In genomic region chr13:87698268-87698667, GRCh38 we compare ENCODE assay signal across 22 cellular contexts. TPM values are rescaled to one million over a fixed set of nuclear protein-coding genes. Genes with fewer than 3 reads are reported as not detected.
DNase-seq lines count a peak whose midpoint lies in the region; ATAC-seq, FAIRE-seq and TF ChIP-seq lines count a peak whose summit lies in the region.
"Had no signal": no experiment of that assay in that cellular context is flagged by ENCODE, and none has a peak within 500 bp of the region (broad histone marks: within the 10 kb centered on the region; RNA-seq: fewer than 3 reads in every experiment).

No MANE protein-coding gene starts in this region.

- H3K27me3 ChIP-seq in Karpas-422 (ENCODE audit: low read length), result no peaks in the 10 kb centered on the region
- no peaks in the 10 kb centered on the region for H3K27me3 ChIP-seq in K562 (ENCODE audit: control insufficient read depth in 2 of 2, insufficient read depth in 2 of 2, low read length in 2 of 2)

- H3K4me3 ChIP-seq in A549 (no peak overlapping the region), Karpas-422 (ENCODE audit: low read length) (no peak overlapping the region), K562 (no peak overlapping the region), coronary artery (no peak overlapping the region)
- H3K4me3 ChIP-seq: GM12878, GM23248 had no signal

- no peak for TF ChIP-seq RAD21 in A549 (conservative IDR thresholded peaks at IDR 0.05 in 1 of 2, IDR thresholded peaks at IDR 0.05 in 1 of 2)
- no peak for TF ChIP-seq RAD21 in K562 (CRISPR knock-in tag; conservative IDR thresholded peaks at IDR 0.05 in 1 of 2, IDR thresholded peaks at IDR 0.05 in 1 of 2)

- no peaks in the 10 kb centered on the region for H3K9me3 ChIP-seq in A549
- no peaks in the 10 kb centered on the region for H3K9me3 ChIP-seq in Karpas-422 (ENCODE audit: low read length)
- no peaks in the 10 kb centered on the region for H3K9me3 ChIP-seq in K562 (replicated peaks; ENCODE audit: control insufficient read depth, insufficient read depth, low read depth, low read length)

- H3K36me3 ChIP-seq in Karpas-422 (ENCODE audit: insufficient read depth, low read length) (no peaks in the 10 kb centered on the region), K562 (ENCODE audit: control insufficient read depth, insufficient read depth, low read length) (no peaks in the 10 kb centered on the region)

- TF ChIP-seq EP300 in A549 (IDR thresholded peaks at IDR 0.05) (no peak), K562 (IDR thresholded peaks at IDR 0.05; ENCODE audit: low read length) (no peak)

- CTCF ChIA-PET in A549 (lab: Yijun Ruan, JAX), result no interaction called here
- CTCF ChIA-PET in K562 (lab: Yijun Ruan, JAX; ENCODE audit: low intra/inter-chr PET ratio), result no interaction called here
- CTCF ChIA-PET in HEK293T (lab: Yijun Ruan, JAX), result interaction anchor here (0.7 kb wide), 1 partner anchor 14 kb away, joined by 3 read pairs; no protein-coding TSS in a partner anchor

- H3K27ac ChIP-seq in A549, result no peak overlapping the region
- no peak overlapping the region for H3K27ac ChIP-seq in Karpas-422 (ENCODE audit: low read length)
- H3K27ac ChIP-seq in K562 (ENCODE audit: extremely low read depth, low read depth, low read length), result no peak overlapping the region
- no peak overlapping the region for H3K27ac ChIP-seq in coronary artery
- H3K27ac ChIP-seq: GM23248 had no signal

- H3K79me2 ChIP-seq in Karpas-422 (ENCODE audit: low read length), result no peaks in the 10 kb centered on the region
- H3K79me2 ChIP-seq in K562 (ENCODE audit: control insufficient read depth, insufficient read depth, low read length), result no peaks in the 10 kb centered on the region

- H4K20me1 ChIP-seq in Karpas-422 (ENCODE audit: insufficient read depth, low read depth, low read length) (no peaks in the 10 kb centered on the region), K562 (replicated peaks; ENCODE audit: control insufficient read depth, insufficient read depth, low read length) (no peaks in the 10 kb centered on the region)

- BruUV-seq in K562 (replicated peaks; lab: Mats Ljungman, UMichigan), result no TSS peak

- H3K9me2 ChIP-seq in Karpas-422 (replicated peaks; ENCODE audit: insufficient read depth, low read length), result no peaks in the 10 kb centered on the region

- H3K9ac ChIP-seq in Karpas-422 (ENCODE audit: low read length), result no peak overlapping the region
- no peak overlapping the region for H3K9ac ChIP-seq in K562 (ENCODE audit: insufficient read depth in 1 of 2, low read depth in 2 of 2, low read length in 2 of 2)
- H3K9ac ChIP-seq: GM23248 had no signal

- in situ Hi-C loops in K562 (cut with MboI), result no loop called here

- WGBS in A549 (ENCODE audit: missing lambda C conversion rate), result 95% methylated on average over 2 of the region's 2 CpGs
- 0% methylated on average over 2 of the region's 2 CpGs for WGBS in K562 (ENCODE audit: insufficient coverage, low coverage, missing lambda C conversion rate)

- ATAC-seq in A549 (no peak), K562 (no peak)
- ATAC-seq: GM12878, HCT116 had no signal

- H3K4me2 ChIP-seq in A549, result no peak overlapping the region
- no peak overlapping the region for H3K4me2 ChIP-seq in Karpas-422 (ENCODE audit: low read depth, low read length, poor library complexity, severe bottlenecking)
- no peak overlapping the region for H3K4me2 ChIP-seq in K562 (ENCODE audit: insufficient read depth, low read length)

- TF ChIP-seq POLR2A in A549 (IDR thresholded peaks at IDR 0.05; ENCODE audit: low read length), result no peak
- no peak for TF ChIP-seq POLR2A in K562 (conservative IDR thresholded peaks at IDR 0.05)

- no peak for FAIRE-seq in A549 (lab: Jason Lieb, UNC)
- no peak for FAIRE-seq in K562 (lab: Jason Lieb, UNC)
- FAIRE-seq: GM12878, GM19239 had no signal

- H3K9me1 ChIP-seq in K562 (ENCODE audit: control insufficient read depth, insufficient read depth, low read length), result no peaks in the 10 kb centered on the region

- H3K4me1 ChIP-seq in A549 (no peaks in the 10 kb centered on the region), Karpas-422 (ENCODE audit: low read length) (peaks cover 5% of the 10 kb centered on the region), K562 (replicated peaks in 1 of 2; ENCODE audit: control insufficient read depth in 2 of 2, insufficient read depth in 2 of 2, low read length in 2 of 2) (no peaks in the 10 kb centered on the region)

- TF ChIP-seq CTCF in A549 (IDR thresholded peaks at IDR 0.05), result no peak
- TF ChIP-seq CTCF in K562 (IDR thresholded peaks at IDR 0.05 in 2 of 3, conservative IDR thresholded peaks at IDR 0.05 in 1 of 3; ENCODE audit: insufficient read depth in 2 of 3, low read depth in 1 of 3, low read length in 3 of 3), result no peak
- TF ChIP-seq CTCF in coronary artery (IDR thresholded peaks at IDR 0.05), result no peak

- DNase-seq in A549 (ENCODE audit: low read depth in 1 of 2, low spot score in 1 of 2), result no peak
- no peak for DNase-seq in Karpas-422
- DNase-seq in K562 (ENCODE audit: extremely low read depth in 1 of 4, low spot score in 3 of 4), result no peak
- DNase-seq in D341Med (ENCODE audit: low spot score), result no peak
- DNase-seq in coronary artery (ENCODE audit: low spot score), result no peak
- DNase-seq in HEK293T (ENCODE audit: extremely low spot score), result no peak
- DNase-seq: 8988T; C1 segment of cervical spinal cord; Calu3; CD4-positive, alpha-beta memory T cell; COR-L47; DMS153; DMS79; EL; GDM1; GM23248; H9; HFFc6 had no signal

- H2AFZ ChIP-seq in Karpas-422 (ENCODE audit: low read length) (peak overlapping the region; percentile 88), K562 (ENCODE audit: low read depth, low read length) (no peak overlapping the region)
- H2AFZ ChIP-seq: GM23248 had no signal

- POLR2A ChIA-PET in A549 (lab: Yijun Ruan, JAX), result no interaction called here
- POLR2A ChIA-PET in K562 (lab: Yijun Ruan, JAX), result no interaction called here
- POLR2A ChIA-PET in HEK293T (lab: Yijun Ruan, JAX), result no interaction called here

- intact Hi-C loops in K562 (cut with micrococcal nuclease), result no loop called here

TF ChIP-seq in A549, 52 proteins besides CTCF, POLR2A, EP300 and RAD21:
- TF ChIP-seq MAFK (IDR thresholded peaks at IDR 0.05; ENCODE audit: partially characterized antibody) (peak; percentile 96), RFX5 (IDR thresholded peaks at IDR 0.05) (no peak)

TF ChIP-seq in HEK293T, 16 proteins besides CTCF, POLR2A, EP300 and RAD21:
- TF ChIP-seq L3MBTL2 (conservative IDR thresholded peaks at IDR 0.05) (no peak), ZNF384 (IDR thresholded peaks at IDR 0.05) (no peak), TARDBP (IDR thresholded peaks at IDR 0.05) (no peak), ELF4 (IDR thresholded peaks at IDR 0.05) (no peak), ARNT (IDR thresholded peaks at IDR 0.05) (no peak), FOXA1 (IDR thresholded peaks at IDR 0.05) (no peak), HDGF (IDR thresholded peaks at IDR 0.05; ENCODE audit: borderline replicate concordance) (no peak), SP1 (IDR thresholded peaks at IDR 0.05) (no peak), FOXK2 (IDR thresholded peaks at IDR 0.05) (no peak), FOXM1 (IDR thresholded peaks at IDR 0.05; ENCODE audit: borderline replicate concordance) (no peak), PKNOX1 (IDR thresholded peaks at IDR 0.05) (no peak), LEF1 (IDR thresholded peaks at IDR 0.05; ENCODE audit: borderline replicate concordance) (no peak), NFRKB (IDR thresholded peaks at IDR 0.05) (no peak), BHLHE40 (IDR thresholded peaks at IDR 0.05; ENCODE audit: borderline replicate concordance) (no peak), SUZ12 (IDR thresholded peaks at IDR 0.05) (no peak)
TF ChIP-seq in HEK293T: peak in this region for 0.

RNA-seq across cellular contexts. Expression of gene SLITRK5, which starts 27.1 kb away (rescaled TPM):
- polyA plus RNA-seq in A549 (2011; rRNA removed), result 0.22 and 0.30 TPM in 2 replicates
- polyA plus RNA-seq in A549 (2012; cell fraction: cytosol; rRNA removed), result 0.15 and 0.19 TPM in 2 replicates
- polyA plus RNA-seq in A549 (2012; cell fraction: nucleus; rRNA removed), result 0.23 and 0.30 TPM in 2 replicates
- 0.26 to 0.34 TPM (median 0.28 TPM) in 3 replicates for polyA plus RNA-seq in A549 (2017; fragmentation: RNase III; extraction: RNeasy Plus Mini Kit Qiagen cat#74134 plus additional on column Dnase treatment)
- polyA minus RNA-seq in A549 (2011; rRNA and poly(A)+ RNA removed), result 0.29 and 0.39 TPM in 2 replicates
- total RNA-seq in Karpas-422 (2014; rRNA removed; shearing (Covaris generic); ENCODE audit: low replicate concordance), result not detected in 2 replicates
- not detected in 2 replicates for total RNA-seq in K562 (2011; cell fraction: chromatin; rRNA removed; ENCODE audit: low replicate concordance)
- total RNA-seq in K562 (2011; cell fraction: nucleolus; rRNA removed), result not detected in 2 replicates
- total RNA-seq in K562 (2011; cell fraction: nucleoplasm; rRNA removed), result not detected in 2 replicates
- total RNA-seq in K562 (2014; rRNA removed), result not detected in 2 replicates
- total RNA-seq in K562 (2014; rRNA removed; fragmentation: Illumina TruSeq; extraction: Trizol), result not detected in 2 replicates
- not detected in 2 replicates for total RNA-seq in K562 (2015; rRNA removed; fragmentation: Illumina TruSeq; extraction: Trizol)
- not detected in 2 replicates for total RNA-seq in K562 (2021)
- polyA plus RNA-seq in K562 (2011; rRNA removed), result not detected in 2 replicates
- polyA plus RNA-seq in K562 (2011; cell fraction: cytosol; rRNA removed), result not detected in 2 replicates
- polyA plus RNA-seq in K562 (2011; cell fraction: nucleus; rRNA removed), result not detected in 2 replicates
- under 0.01 TPM in 1 of 2 replicates, not detected in the other for polyA plus RNA-seq in K562 (2012)
- polyA plus RNA-seq in K562 (2014; fragmentation: Illumina TruSeq; extraction: Trizol), result not detected in 2 replicates
- under 1 TPM in 1 of 2 experiments, not detected in 1; under 0.01 TPM for polyA plus RNA-seq in K562 (2014; fragmentation: Nextera tagmentation; extraction: Ambion mirVana)
- polyA plus RNA-seq in K562 (2014; rRNA removed), result not detected in 2 replicates
- not detected in 2 replicates for polyA minus RNA-seq in K562 (2011; rRNA and poly(A)+ RNA removed)
- polyA minus RNA-seq in K562 (2011; cell fraction: cytosol; rRNA and poly(A)+ RNA removed), result not detected in 2 replicates
- not detected in 2 replicates for polyA minus RNA-seq in K562 (2011; cell fraction: nucleus; rRNA and poly(A)+ RNA removed)
- total RNA-seq: Calu3, GM23248, HFFc6 had no signal
- polyA plus RNA-seq: BJ, GM23248 had no signal

Comparison
In these comparisons a context has a peak if more than half of its experiments do, and no peak if none do; other contexts are left out.
1. Of the 35 proteins assayed by ChIP-seq in both K562 and A549: peak only in K562: none; only in A549: none; in both: MAFK; in neither: 34.